Comparison of ENCODE assay signal across 8 cellular contexts in the genomic region with DNA sequence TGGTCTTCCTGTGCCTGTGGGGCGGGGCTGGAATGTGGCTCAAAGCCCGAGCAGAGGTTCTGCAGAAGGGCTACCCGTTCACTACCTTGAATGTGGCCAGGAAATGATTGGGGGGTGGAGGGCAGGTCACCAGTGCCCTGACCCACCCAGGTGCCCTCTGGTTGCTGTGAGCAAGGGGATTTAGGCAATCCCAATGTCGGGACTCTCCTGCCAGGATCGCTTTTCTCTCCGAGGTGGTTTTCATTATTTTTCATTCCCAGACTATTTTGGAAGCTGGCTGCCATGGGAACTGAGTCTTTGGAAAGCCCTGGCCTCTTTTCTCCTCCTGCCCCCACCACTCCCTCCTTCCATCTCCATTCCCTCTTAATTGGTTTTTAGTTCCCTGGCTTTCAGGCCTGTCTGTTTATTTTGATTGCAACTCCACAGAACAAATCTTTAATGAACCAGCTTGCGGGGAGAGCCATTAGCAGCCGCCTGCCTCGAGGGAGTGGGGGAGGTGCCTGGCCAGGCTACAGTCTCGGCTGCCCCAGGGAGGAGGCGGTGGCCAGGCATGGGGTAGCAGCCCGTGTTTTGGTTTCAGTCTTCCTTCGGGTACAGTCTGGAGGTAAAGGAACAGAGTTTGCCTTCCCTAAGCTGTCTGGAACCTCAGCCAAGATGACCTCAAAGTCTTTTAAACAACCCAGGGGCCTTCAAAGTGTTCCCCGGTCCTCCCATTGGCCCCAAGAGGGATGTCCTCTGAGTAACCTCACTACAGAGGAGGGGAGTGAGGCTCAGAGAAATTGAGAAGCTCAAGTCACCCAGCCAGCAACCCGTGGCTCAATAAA.
DNase-seq lines count a peak whose midpoint lies in the region; ATAC-seq, FAIRE-seq and TF ChIP-seq lines count a peak whose summit lies in the region.

No MANE protein-coding gene starts in this region.

- no peaks in the 10 kb centered on the region for H3K36me3 Mint-ChIP-seq in activated T-helper 17 cell treated with anti-CD3 and anti-CD28 coated beads, Interleukin-2, amount 50 U/mL, for 72 hours (ENCODE audit: low read depth)

- no peak overlapping the region for H3K56ac ChIP-seq in H1 (replicated peaks; ENCODE audit: insufficient read length, low read depth, low read length)

- H2AFZ ChIP-seq in H1 (ENCODE audit: low read length): peak overlapping the region; percentile 28; the same call in 1 of the 2 replicates

- H3K79me2 ChIP-seq in H1 (ENCODE audit: control insufficient read depth in 1 of 2, insufficient read depth in 2 of 2, low read length in 2 of 2): no peaks in the 10 kb centered on the region

- H3K4me3 Mint-ChIP-seq in activated T-helper 17 cell treated with anti-CD3 and anti-CD28 coated beads, Interleukin-2, amount 50 U/mL, for 72 hours: no peak overlapping the region

- no peak overlapping the region for H3K23ac ChIP-seq in H1 (ENCODE audit: insufficient read length)

- H2AK5ac ChIP-seq in H1 (ENCODE audit: low read depth, low read length): no peak overlapping the region

- no peak overlapping the region for H2BK120ac ChIP-seq in H1 (replicated peaks; ENCODE audit: low read depth, low read length)

- TF ChIP-seq EP300 in H1 (IDR thresholded peaks at IDR 0.05; ENCODE audit: borderline replicate concordance in 1 of 2, low read depth in 2 of 2, low read length in 2 of 2): no peak

- H3K27me3 ChIP-seq in H1 (replicated peaks in 1 of 4; ENCODE audit: control insufficient read depth in 3 of 4, extremely low read depth in 1 of 4, insufficient read depth in 3 of 4, low read length in 3 of 4) (peaks cover 0 to 2% (median 0%) of the 10 kb centered on the region in 4 experiments; a peak in 1 of 7 replicates), mucosa of stomach (ENCODE audit: control insufficient read depth, insufficient read depth, low read length) (no peaks in the 10 kb centered on the region)

- H3K4me1 ChIP-seq in H1 (replicated peaks in 1 of 4; ENCODE audit: control insufficient read depth in 3 of 4, insufficient read depth in 4 of 4, low read length in 3 of 4) (peaks cover 0 to 13% (median 10%) of the 10 kb centered on the region in 4 experiments; a peak in 5 of 7 replicates), mucosa of stomach (ENCODE audit: control insufficient read depth, insufficient read depth, low read length) (peaks cover 31% of the 10 kb centered on the region)

- no peaks in the 10 kb centered on the region for H3K23me2 ChIP-seq in H1 (ENCODE audit: low read depth, low read length)

- no peak for FAIRE-seq in H1 (lab: Jason Lieb, UNC)

- TF ChIP-seq CTCF in H1 (IDR thresholded peaks at IDR 0.05; ENCODE audit: control extremely low read depth in 1 of 3, insufficient read depth in 1 of 3, low read depth in 1 of 3, low read length in 3 of 3): no peak

- CTCF ChIA-PET in H1 (lab: Charles Lee; ENCODE audit: partially characterized antibody): interaction anchor here (0.7 to 3.2 kb wide), 4 partner anchors 22 to 220 kb away, joined by 3 to 17 read pairs (median 7); no protein-coding TSS in a partner anchor

- H3K27ac ChIP-seq in H1 (ENCODE audit: low read depth, low read length): no peak overlapping the region

- peak overlapping the region; percentile 20; the same call in 1 of the 2 replicates for H2BK12ac ChIP-seq in H1 (ENCODE audit: low read depth, low read length)

- no peak overlapping the region for H3K9ac ChIP-seq in H1 (replicated peaks in 1 of 4; ENCODE audit: extremely low read depth in 1 of 4, low read depth in 3 of 4, low read length in 3 of 4)
- peak overlapping the region; percentile 54 for H3K9ac ChIP-seq in mucosa of stomach (ENCODE audit: low read length)

- H3K4me2 ChIP-seq in H1 (ENCODE audit: insufficient read depth in 1 of 2, low read depth in 2 of 2, low read length in 2 of 2): peak overlapping the region in 1 of 2 experiments; percentile 24; a peak in 2 of 4 replicates

- H3K79me1 ChIP-seq in H1 (ENCODE audit: low read depth, low read length): no peaks in the 10 kb centered on the region; the same call in 1 of the 2 replicates

- no peak overlapping the region for H4K5ac ChIP-seq in H1 (ENCODE audit: insufficient read length, low read depth, low read length)

- H3K4me3 ChIP-seq in H1 (ENCODE audit: extremely low read depth in 1 of 4, insufficient read depth in 2 of 4, low read depth in 3 of 4, low read length in 4 of 4): no peak overlapping the region
- no peak overlapping the region for H3K4me3 ChIP-seq in mucosa of stomach (ENCODE audit: low read length)

- no peak for TF ChIP-seq RAD21 in H1 (IDR thresholded peaks at IDR 0.05 in 1 of 2, conservative IDR thresholded peaks at IDR 0.05 in 1 of 2; ENCODE audit: low read depth in 2 of 2, low read length in 2 of 2)

- ATAC-seq in HG03159 (IDR thresholded peaks at IDR 0.05; ENCODE audit: unreplicated experiment) (no peak), GM19324 (IDR thresholded peaks at IDR 0.05; ENCODE audit: low FRiP score, unreplicated experiment) (no peak)
- ATAC-seq in activated T-helper 17 cell treated with anti-CD3 and anti-CD28 coated beads, Interleukin-2, amount 50 U/mL, for 72 hours (replicated peaks): no peak

- POLR2A ChIA-PET in H1 (lab: Charles Lee; ENCODE audit: partially characterized antibody): interaction anchor here (0.7 to 1.7 kb wide), 2 partner anchors 19 to 26 kb away, joined by 3 to 4 read pairs; no protein-coding TSS in a partner anchor

- H3K27ac Mint-ChIP-seq in activated T-helper 17 cell treated with anti-CD3 and anti-CD28 coated beads, Interleukin-2, amount 50 U/mL, for 72 hours: no peak overlapping the region

- H3K36me3 ChIP-seq in H1 (ENCODE audit: control insufficient read depth in 2 of 4, insufficient read depth in 4 of 4, low read length in 3 of 4): no peaks in the 10 kb centered on the region
- no peaks in the 10 kb centered on the region for H3K36me3 ChIP-seq in mucosa of stomach (ENCODE audit: control insufficient read depth, insufficient read depth, low read length)

- H2BK15ac ChIP-seq in H1 (ENCODE audit: low read length): no peak overlapping the region

- H3K27me3 Mint-ChIP-seq in activated T-helper 17 cell treated with anti-CD3 and anti-CD28 coated beads, Interleukin-2, amount 50 U/mL, for 72 hours: peaks cover 12% of the 10 kb centered on the region

- no peak overlapping the region for H4K8ac ChIP-seq in H1 (ENCODE audit: extremely low read depth, insufficient read depth, low read length)

- no peak for TF ChIP-seq POLR2A in H1 (IDR thresholded peaks at IDR 0.05; ENCODE audit: control extremely low read depth in 1 of 2, low read depth in 2 of 2, low read length in 2 of 2)

- no peak overlapping the region for H3K4ac ChIP-seq in H1 (replicated peaks; ENCODE audit: insufficient read length, low read depth, low read length)

- H4K91ac ChIP-seq in H1 (replicated peaks; ENCODE audit: insufficient read length, low read length): no peak overlapping the region

- peak overlapping the region; percentile 13; the same call in 1 of the 2 replicates for H3K18ac ChIP-seq in H1 (ENCODE audit: extremely low read depth, low read length)

- H2BK20ac ChIP-seq in H1 (ENCODE audit: low read length): 0 out of 2 replicates have a peak overlapping the region, but pooled peaks have one; percentile 50

- H4K20me1 ChIP-seq in H1 (replicated peaks in 1 of 2; ENCODE audit: control insufficient read depth in 1 of 2, insufficient read depth in 2 of 2, low read length in 2 of 2): no peaks in the 10 kb centered on the region

- in situ Hi-C loops in Caki2 (cut with HindIII; ENCODE audit: low pct_unique_long_range_greater_than_20kb, low sequenced_read_pairs): no loop called here

- no peaks in the 10 kb centered on the region for H3K4me1 Mint-ChIP-seq in activated T-helper 17 cell treated with anti-CD3 and anti-CD28 coated beads, Interleukin-2, amount 50 U/mL, for 72 hours

- H3K9me3 ChIP-seq in H1 (ENCODE audit: insufficient read depth in 2 of 2, low read depth in 1 of 2, low read length in 1 of 2) (no peaks in the 10 kb centered on the region), mucosa of stomach (ENCODE audit: control insufficient read depth, low read length) (no peaks in the 10 kb centered on the region)

- H2BK5ac ChIP-seq in H1 (ENCODE audit: low read depth, low read length): no peak overlapping the region; the same call in 1 of the 2 replicates

- DNase-seq in Caki2 (ENCODE audit: low read depth): peak; percentile 77
- peak; percentile 84 for DNase-seq in NCI-H2171 treated with DMSO at 0.1 percent for 48 hours (lab: John Stamatoyannopoulos, UW)
- DNase-seq in H1 (ENCODE audit: low read depth in 1 of 2, low spot score in 2 of 2): peak in 1 of 2 experiments; percentile 57
- DNase-seq in NCI-H2196 treated with DMSO at 0.1 percent for 48 hours (lab: John Stamatoyannopoulos, UW; ENCODE audit: unreplicated experiment): no peak

- H3K14ac ChIP-seq in H1 (ENCODE audit: insufficient read length): no peak overlapping the region

- WGBS in H1 (ENCODE audit: extremely low coverage in 1 of 2, insufficient coverage in 1 of 2, insufficient read length in 1 of 2, insufficient replicate concordance in 2 of 2, low coverage in 1 of 2, low lambda C conversion rate in 2 of 2, missing lambda C conversion rate in 1 of 2), 2 experiments: 74% methylated on average over 15 of the region's 15 CpGs; no CpG with 5 or more reads in 1 of the 2 experiments

- H3K9me3 Mint-ChIP-seq in activated T-helper 17 cell treated with anti-CD3 and anti-CD28 coated beads, Interleukin-2, amount 50 U/mL, for 72 hours: no peaks in the 10 kb centered on the region

TF ChIP-seq in H1, 55 proteins besides CTCF, POLR2A, EP300 and RAD21 (continues in another document):
- TF ChIP-seq SIX5 (IDR thresholded peaks at IDR 0.05; ENCODE audit: low read depth, low read length) (no peak), KDM4A (IDR thresholded peaks at IDR 0.05; ENCODE audit: low read depth, low read length, severe bottlenecking) (no peak), GTF2F1 (IDR thresholded peaks at IDR 0.05; ENCODE audit: borderline replicate concordance, low read depth, low read length) (no peak), TEAD4 (IDR thresholded peaks at IDR 0.05; ENCODE audit: low read depth, low read length) (peak; percentile 62; the same call in 1 of the 2 replicates), ASH2L (IDR thresholded peaks at IDR 0.05; ENCODE audit: low read length) (peak; percentile 51), RBBP5 (IDR thresholded peaks at IDR 0.05; ENCODE audit: borderline replicate concordance, low read depth, low read length) (no peak), SIRT6 (IDR thresholded peaks at IDR 0.05; ENCODE audit: low read length) (no peak), MAFK (IDR thresholded peaks at IDR 0.05; ENCODE audit: low read depth, low read length) (no peak)
